ENCODE assay signal across 23 cellular contexts in the genomic region with DNA sequence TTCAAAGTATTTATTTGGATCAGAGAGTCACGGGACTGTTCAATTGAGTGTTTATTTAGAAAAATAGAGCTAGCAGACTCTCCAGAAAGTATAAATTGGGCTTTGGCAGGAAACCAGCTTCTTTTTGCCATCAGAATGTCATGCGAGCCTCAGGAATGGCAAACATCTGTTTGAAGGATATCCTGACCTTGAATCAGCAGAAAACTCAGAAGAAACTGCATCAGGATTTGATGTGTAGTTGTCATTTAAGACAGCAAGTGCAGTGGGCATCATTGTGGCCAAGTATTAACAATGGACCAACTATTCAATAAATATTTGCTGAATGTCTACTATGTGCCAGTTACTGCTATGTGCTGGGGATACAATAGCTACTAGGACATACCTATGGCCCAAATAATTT.
DNase-seq lines count a peak whose midpoint lies in the region; ATAC-seq and TF ChIP-seq lines count a peak whose summit lies in the region.
"Had no signal": no experiment of that assay in that cellular context is flagged by ENCODE, and none has a peak within 500 bp of the region (broad histone marks: within the 10 kb centered on the region; RNA-seq: fewer than 3 reads in every experiment).

No MANE protein-coding gene starts in this region.

- H3K4me3 ChIP-seq in GM23338 (no peak overlapping the region), choroid plexus epithelial cell (ENCODE audit: low read depth, low read length) (no peak overlapping the region), foreskin fibroblast (ENCODE audit: low read depth in 1 of 2, low read length in 2 of 2) (no peak overlapping the region)
- H3K4me3 ChIP-seq: A549, SJSA1 had no signal

- no peaks in the 10 kb centered on the region for H3K36me3 ChIP-seq in GM23338 (ENCODE audit: insufficient read depth)
- H3K36me3 ChIP-seq: SJSA1 had no signal

- intact Hi-C loops in CD14-positive monocyte (cut with micrococcal nuclease): no loop called here

- no peak overlapping the region for H3K4me2 ChIP-seq in GM23338
- H3K4me2 ChIP-seq: A549 had no signal

- TF ChIP-seq CTCF in GM23338 (conservative IDR thresholded peaks at IDR 0.05; ENCODE audit: low read depth in 2 of 2): no peak
- TF ChIP-seq CTCF in choroid plexus epithelial cell (conservative IDR thresholded peaks at IDR 0.05; ENCODE audit: low read depth, low read length): no peak
- no peak for TF ChIP-seq CTCF in foreskin fibroblast (IDR thresholded peaks at IDR 0.05; ENCODE audit: low read depth, low read length)
- TF ChIP-seq CTCF in CD14-positive monocyte (IDR thresholded peaks at IDR 0.05): no peak

- H3F3A ChIP-seq in GM23338 (replicated peaks; ENCODE audit: low read depth): no peaks in the 10 kb centered on the region

- no peak overlapping the region for H2AFZ ChIP-seq in GM23338

- H3K9me2 ChIP-seq in GM23338 (ENCODE audit: insufficient read depth): no peaks in the 10 kb centered on the region

- H3K79me2 ChIP-seq in GM23338 (replicated peaks; ENCODE audit: insufficient read depth): no peaks in the 10 kb centered on the region

- no peak overlapping the region for H3K27ac Mint-ChIP-seq in GM23338
- H3K27ac Mint-ChIP-seq in CD14-positive monocyte: no peak overlapping the region

- no peaks in the 10 kb centered on the region for H3K36me3 Mint-ChIP-seq in GM23338 (ENCODE audit: low read depth)
- no peaks in the 10 kb centered on the region for H3K36me3 Mint-ChIP-seq in CD14-positive monocyte

- H4K20me1 ChIP-seq in GM23338 (replicated peaks; ENCODE audit: insufficient read depth): no peaks in the 10 kb centered on the region

- H3K4me1 Mint-ChIP-seq in GM23338 (peaks cover 12% of the 10 kb centered on the region), CD14-positive monocyte (no peaks in the 10 kb centered on the region)

- H3K4me1 ChIP-seq in GM23338 (ENCODE audit: insufficient read depth): peaks cover 5% of the 10 kb centered on the region; the same call in 1 of the 2 replicates
- H3K4me1 ChIP-seq: A549 had no signal

- ATAC-seq in GM23338: no peak
- ATAC-seq: A549, HepG2, PC-3 had no signal

- H3K4me3 Mint-ChIP-seq in GM23338 (no peak overlapping the region), CD14-positive monocyte (no peak overlapping the region)

- DNase-seq in GM23338 (ENCODE audit: low spot score): peak; percentile 4
- peak; percentile 7 for DNase-seq in choroid plexus epithelial cell (ENCODE audit: low read depth)
- peak; percentile 33 to 69 for DNase-seq in foreskin fibroblast
- DNase-seq in amygdala (lab: John Stamatoyannopoulos, UW): no peak
- DNase-seq in SHP77 treated with DMSO at 0.1 percent for 48 hours (lab: John Stamatoyannopoulos, UW): no peak
- DNase-seq in CD14-positive monocyte (ENCODE audit: low spot score): no peak
- DNase-seq in cortex of kidney (lab: John Stamatoyannopoulos, UW): no peak
- DNase-seq: Calu3; DMS153; DND-41; H7; Karpas-422; NCI-H1105; NCI-H1436 treated with DMSO at 0.1 percent for 48 hours; NCI-H187 treated with DMSO at 0.1 percent for 48 hours; NCI-H446 treated with DMSO at 0.1 percent for 48 hours; NCI-H526; NCI-H82; NK-92 treated with Interleukin-12 subunit alpha and Interleukin-12 subunit beta, amount 100 ng/mL, for 24 hours; PC-3 had no signal

- no peak overlapping the region for H3K27ac ChIP-seq in GM23338 (ENCODE audit: low read depth)
- H3K27ac ChIP-seq: A549, SJSA1 had no signal

- no peaks in the 10 kb centered on the region for H3K27me3 ChIP-seq in GM23338 (ENCODE audit: insufficient read depth)
- H3K27me3 ChIP-seq: SJSA1 had no signal

- peaks cover 2% of the 10 kb centered on the region for H3K27me3 Mint-ChIP-seq in GM23338 (ENCODE audit: insufficient read depth, low read depth, poor library complexity)
- H3K27me3 Mint-ChIP-seq in CD14-positive monocyte (ENCODE audit: low read depth in 3 of 3): peaks cover 11 to 43% (median 17%) of the 10 kb centered on the region in 3 donors

- H3K9me3 Mint-ChIP-seq in GM23338 (no peaks in the 10 kb centered on the region), CD14-positive monocyte (peaks cover 0 to 3% (median 0%) of the 10 kb centered on the region in 7 donors)

TF ChIP-seq in GM23338, 12 proteins besides CTCF, POLR2A, EP300 and RAD21:
- TF ChIP-seq ZNF331 (CRISPR knock-in tag; IDR thresholded peaks at IDR 0.05; ENCODE audit: low read depth) (no peak), STAT1 (IDR thresholded peaks at IDR 0.05; ENCODE audit: unreplicated experiment) (no peak), EZH2phosphoT487 (IDR thresholded peaks at IDR 0.05; ENCODE audit: unreplicated experiment) (no peak), EZH2 (IDR thresholded peaks at IDR 0.05; ENCODE audit: low read depth, unreplicated experiment) (no peak)
- TF ChIP-seq, protein P1, sequence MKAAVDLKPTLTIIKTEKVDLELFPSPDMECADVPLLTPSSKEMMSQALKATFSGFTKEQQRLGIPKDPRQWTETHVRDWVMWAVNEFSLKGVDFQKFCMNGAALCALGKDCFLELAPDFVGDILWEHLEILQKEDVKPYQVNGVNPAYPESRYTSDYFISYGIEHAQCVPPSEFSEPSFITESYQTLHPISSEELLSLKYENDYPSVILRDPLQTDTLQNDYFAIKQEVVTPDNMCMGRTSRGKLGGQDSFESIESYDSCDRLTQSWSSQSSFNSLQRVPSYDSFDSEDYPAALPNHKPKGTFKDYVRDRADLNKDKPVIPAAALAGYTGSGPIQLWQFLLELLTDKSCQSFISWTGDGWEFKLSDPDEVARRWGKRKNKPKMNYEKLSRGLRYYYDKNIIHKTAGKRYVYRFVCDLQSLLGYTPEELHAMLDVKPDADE (IDR thresholded peaks at IDR 0.05): no peak

Comparison
In these comparisons a context has a peak if more than half of its experiments do, and no peak if none do; other contexts are left out.
1. DNase-seq: peak in GM23338 (single experiment), choroid plexus epithelial cell (single experiment) and foreskin fibroblast (2 of 2); none in amygdala (0 of 56), SHP77 treated with DMSO at 0.1 percent for 48 hours (single experiment), CD14-positive monocyte (single experiment) and cortex of kidney (single experiment).